ENCODE assay signal across 8 cellular contexts in genomic region chr1:54547601-54548388, GRCh38. TPM values are rescaled to one million over a fixed set of nuclear protein-coding genes. Genes with fewer than 3 reads are reported as not detected.
DNase-seq lines count a peak whose midpoint lies in the region; ATAC-seq and TF ChIP-seq lines count a peak whose summit lies in the region.

Gene ACOT11, plus strand, starts transcription at chr1:54548228. Its CDS starts 82 bp downstream, at chr1:54548310.

- peaks cover 0 to 2% (median 0%) of the 10 kb centered on the region in 5 donors for H3K27me3 ChIP-seq in subcutaneous abdominal adipose tissue (ENCODE audit: control insufficient read depth in 5 of 5, insufficient read depth in 4 of 5, low read length in 5 of 5)

- H3K9me3 ChIP-seq in subcutaneous abdominal adipose tissue (ENCODE audit: control insufficient read depth in 5 of 5, low read length in 5 of 5), result no peaks in the 10 kb centered on the region

- no peaks in the 10 kb centered on the region for H3K36me3 ChIP-seq in subcutaneous abdominal adipose tissue (ENCODE audit: control insufficient read depth in 5 of 5, insufficient read depth in 5 of 5, low read length in 5 of 5)

- no peak within 1 kb of the TSS for H3K27ac ChIP-seq in subcutaneous abdominal adipose tissue (ENCODE audit: low read depth, low read length)

- ATAC-seq in left colon (peak; percentile 54), GM21515 (IDR thresholded peaks at IDR 0.05; ENCODE audit: unreplicated experiment) (no peak), GM21526 (IDR thresholded peaks at IDR 0.05; ENCODE audit: low FRiP score, unreplicated experiment) (no peak), GM19467 (IDR thresholded peaks at IDR 0.05; ENCODE audit: unreplicated experiment) (no peak)

- H3K4me3 ChIP-seq in choroid plexus epithelial cell (ENCODE audit: low read depth, low read length) (no peak within 1 kb of the TSS), subcutaneous abdominal adipose tissue (ENCODE audit: low read depth in 1 of 5, low read length in 5 of 5) (peak within 1 kb of the TSS in 4 of 5 donors; percentile 11 to 45 (median 22))

- DNase-seq in D341Med (ENCODE audit: low spot score), result peak; percentile 82
- DNase-seq in NCI-H2196 (lab: John Stamatoyannopoulos, UW; ENCODE audit: unreplicated experiment), result peak; percentile 93
- DNase-seq in choroid plexus epithelial cell (ENCODE audit: low read depth), result peak; percentile 47
- DNase-seq in left colon, result peak; percentile 69 to 88

- H3K9ac ChIP-seq in subcutaneous abdominal adipose tissue (ENCODE audit: low read length in 5 of 5), result peak within 1 kb of the TSS in 1 of 5 donors; percentile 31

- TF ChIP-seq CTCF in choroid plexus epithelial cell (conservative IDR thresholded peaks at IDR 0.05; ENCODE audit: low read depth, low read length), result peak; percentile 44

- intact Hi-C loops in left colon (cut with DNase I, micrococcal nuclease), result no loop called here

- H3K4me1 ChIP-seq in subcutaneous abdominal adipose tissue (ENCODE audit: control insufficient read depth in 5 of 5, insufficient read depth in 5 of 5, low read length in 5 of 5), result peaks cover 0 to 24% (median 15%) of the 10 kb centered on the region in 5 donors

RNA-seq across cellular contexts. Expression of gene ACOT11, which starts in this region (rescaled TPM):
- total RNA-seq in left colon, result 10 to 100 TPM; 59.7 to 77.0 TPM
